30 cellular contexts compared by ENCODE assay signal in the genomic region with DNA sequence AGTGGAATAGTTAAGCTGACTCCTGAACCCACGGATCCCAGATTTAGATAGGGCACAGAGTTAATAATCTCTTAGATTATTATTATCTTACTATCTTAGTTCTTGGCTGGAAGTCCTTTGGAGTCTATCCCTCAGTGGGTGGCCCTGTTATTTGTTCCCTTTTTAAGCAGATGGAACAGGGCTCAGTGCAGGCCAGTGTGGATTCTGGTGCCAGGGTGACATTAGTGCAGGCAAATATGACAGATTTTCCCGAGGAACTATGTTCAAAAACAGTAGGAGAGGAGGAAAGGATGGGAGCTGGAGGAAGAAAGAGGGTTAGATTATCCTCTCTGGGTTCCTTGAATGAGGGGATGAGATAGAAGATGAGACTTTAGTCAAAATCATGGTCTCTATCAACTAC. TPM values are rescaled to one million over a fixed set of nuclear protein-coding genes. Genes with fewer than 3 reads are reported as not detected.
"Had no signal": no experiment of that assay in that cellular context is flagged by ENCODE, and none has a peak within 500 bp of the region (broad histone marks: within the 10 kb centered on the region; RNA-seq: fewer than 3 reads in every experiment).

No MANE protein-coding gene starts in this region.

- H3K27ac ChIP-seq: ascending aorta, cardiac muscle cell, colonic mucosa, VCaP had no signal

- H3K4me1 ChIP-seq: ascending aorta, colonic mucosa had no signal

- ATAC-seq: activated CD8-positive, alpha-beta T cell treated with anti-CD3 and anti-CD28 coated beads for 36 hours; activated naive CD8-positive, alpha-beta T cell treated with anti-CD3 and anti-CD28 coated beads, Interleukin-2, amount 50 U/mL, for 24 hours had no signal

- DNase-seq: activated B cell treated with CpG ODN at 0.5 μM for 24 hours; activated CD4-positive, alpha-beta memory T cell treated with anti-CD3 and anti-CD28 coated beads for 36 hours; activated CD4-positive, alpha-beta T cell treated with anti-CD3 and anti-CD28 coated beads for 4 hours; activated CD4-positive, alpha-beta T cell treated with anti-CD3 and anti-CD28 coated beads, Interleukin-2, amount 10 ng/mL, durations not matched to agents 24 days and 14 days; activated CD4-positive, alpha-beta T cell treated with anti-CD3 and anti-CD28 coated beads, Interleukin-2, amount 50 U/mL, for 1 hour; activated CD4-positive, alpha-beta T cell treated with anti-CD3 and anti-CD28 coated beads, Interleukin-2, amount 50 U/mL, for 4 hours; activated CD4-positive, CD25-positive, alpha-beta regulatory T cell treated with anti-CD3 and anti-CD28 coated beads, Interleukin-2, amount 50 U/mL, for 72 hours; activated CD8-positive, alpha-beta memory T cell treated with anti-CD3 and anti-CD28 coated beads, Interleukin-2, amount 50 U/mL, for 4 hours; activated CD8-positive, alpha-beta T cell treated with anti-CD3 and anti-CD28 coated beads for 36 hours; activated effector memory CD4-positive, alpha-beta T cell treated with Interleukin-2 at 50 U/mL for 16 hours; activated gamma-delta T cell; activated naive CD4-positive, alpha-beta T cell treated with anti-CD3 and anti-CD28 coated beads, Interleukin-2, amount 10 ng/mL, durations not matched to agents 7 days and 5 days; activated naive CD4-positive, alpha-beta T cell treated with Interleukin-2 at 50 U/mL for 16 hours; activated naive CD8-positive, alpha-beta T cell treated with anti-CD3 and anti-CD28 coated beads, Interleukin-2, amount 10 ng/mL, durations not matched to agents 7 days and 5 days; activated naive CD8-positive, alpha-beta T cell treated with anti-CD3 and anti-CD28 coated beads, Interleukin-2, amount 50 U/mL, for 24 hours; activated T-cell treated with anti-CD3 and anti-CD28 coated beads, Interleukin-2, amount 50 U/mL, for 24 hours; activated T-cell treated with anti-CD3 and anti-CD28 coated beads, Interleukin-2, amount 50 U/mL, for 48 hours; amygdala; anterior cingulate cortex; colonic mucosa; T-helper 2 cell; T-helper 9 cell had no signal

- H3K9me3 ChIP-seq: ascending aorta, colonic mucosa had no signal

- H3K4me3 ChIP-seq: ascending aorta, cardiac muscle cell, colonic mucosa had no signal

- H3K36me3 ChIP-seq: ascending aorta, cardiac muscle cell, colonic mucosa had no signal

RNA-seq across cellular contexts. Expression of a gene that starts 41.4 kb away (rescaled TPM):
- total RNA-seq: activated B cell treated with CpG ODN at 0.5 μM for 24 hours; activated CD4-positive, alpha-beta memory T cell treated with anti-CD3 and anti-CD28 coated beads for 36 hours; activated CD4-positive, alpha-beta T cell treated with anti-CD3 and anti-CD28 coated beads, Interleukin-2, amount 10 ng/mL, durations not matched to agents 24 days and 14 days; activated CD8-positive, alpha-beta memory T cell treated with anti-CD3 and anti-CD28 coated beads for 36 hours; activated CD8-positive, alpha-beta T cell treated with anti-CD3 and anti-CD28 coated beads for 36 hours; activated naive CD8-positive, alpha-beta T cell treated with anti-CD3 and anti-CD28 coated beads, Interleukin-2, amount 10 ng/mL, durations not matched to agents 7 days and 5 days; activated T-helper 2 cell treated with anti-CD3 and anti-CD28 coated beads, Interferon-gamma antibody, Interleukin-2, Interleukin-4, amounts not matched to agents 10 μg/mL and 5 μg/mL and 100 μg/mL, durations not matched to agents 14 hours and 24 hours and 36 hours; ascending aorta; bronchial epithelial cell; cardiac muscle cell; chondrocyte; colonic mucosa had no signal
- polyA plus RNA-seq: adipose tissue had no signal
